Comparison of ENCODE assay signal across 15 cellular contexts in genomic region chr18:73232933-73233332, GRCh38.
DNase-seq lines count a peak whose midpoint lies in the region; ATAC-seq and TF ChIP-seq lines count a peak whose summit lies in the region.
"Had no signal": no experiment of that assay in that cellular context is flagged by ENCODE, and none has a peak within 500 bp of the region (broad histone marks: within the 10 kb centered on the region; RNA-seq: fewer than 3 reads in every experiment).

No MANE protein-coding gene starts in this region.

- H3K4me1 Mint-ChIP-seq in chondrocyte (ENCODE audit: low read depth), result peaks cover 11% of the 10 kb centered on the region
- no peaks in the 10 kb centered on the region for H3K4me1 Mint-ChIP-seq in CD8-positive, alpha-beta memory T cell
- H3K4me1 Mint-ChIP-seq: brain had no signal

- no peak overlapping the region for H3K4me3 Mint-ChIP-seq in chondrocyte (ENCODE audit: unreplicated experiment)
- H3K4me3 Mint-ChIP-seq in CD8-positive, alpha-beta memory T cell, result no peak overlapping the region
- H3K4me3 Mint-ChIP-seq: activated T-helper 1 cell treated with anti-CD3 and anti-CD28 coated beads, Interleukin-12 subunit alpha, Interleukin-12 subunit beta, Interleukin-2, Interleukin-4 antibody, amounts not matched to agents 30 ng/mL and 10 ng/mL and 1 ng/mL, durations not matched to agents 14 hours and 24 hours and 36 hours; brain had no signal

- CTCF ChIA-PET in CD8-positive, alpha-beta memory T cell (lab: Charles Lee), result no interaction called here

- H3K9ac ChIP-seq in BLaER1, result no peak overlapping the region

- ATAC-seq in GM19025 (IDR thresholded peaks at IDR 0.05; ENCODE audit: low read depth, unreplicated experiment) (peak; percentile 49), HG02571 (IDR thresholded peaks at IDR 0.05; ENCODE audit: unreplicated experiment) (peak; percentile 45), HG03439 (IDR thresholded peaks at IDR 0.05; ENCODE audit: unreplicated experiment) (peak; percentile 60)

- H4K20me1 ChIP-seq in BLaER1, result no peaks in the 10 kb centered on the region

- peaks cover 28% of the 10 kb centered on the region for H3K4me1 ChIP-seq in BLaER1
- no peaks in the 10 kb centered on the region for H3K4me1 ChIP-seq in CD8-positive, alpha-beta memory T cell (ENCODE audit: insufficient read depth, low read length)
- H3K4me1 ChIP-seq: left ventricle myocardium inferior, SJSA1, transverse colon had no signal

- no peaks in the 10 kb centered on the region for H3K9me3 ChIP-seq in BLaER1
- no peaks in the 10 kb centered on the region for H3K9me3 ChIP-seq in CD8-positive, alpha-beta memory T cell (ENCODE audit: low read length)
- H3K9me3 ChIP-seq: left ventricle myocardium inferior, SJSA1, transverse colon had no signal

- DNase-seq in Ammon's horn (ENCODE audit: low spot score) (no peak), chondrocyte (ENCODE audit: low spot score) (no peak), GM19240 (ENCODE audit: insufficient read length, low spot score) (no peak)
- DNase-seq in CD8-positive, alpha-beta memory T cell, result no peak
- DNase-seq: DMS79, left ventricle myocardium inferior, NCI-H510A, transverse colon had no signal

- no peaks in the 10 kb centered on the region for H3K36me3 ChIP-seq in BLaER1
- no peaks in the 10 kb centered on the region for H3K36me3 ChIP-seq in CD8-positive, alpha-beta memory T cell (ENCODE audit: insufficient read depth, low read length)
- H3K36me3 ChIP-seq: left ventricle myocardium inferior, SJSA1, transverse colon had no signal

- H3K36me3 Mint-ChIP-seq in chondrocyte (ENCODE audit: low read depth), result no peaks in the 10 kb centered on the region
- no peaks in the 10 kb centered on the region for H3K36me3 Mint-ChIP-seq in CD8-positive, alpha-beta memory T cell
- H3K36me3 Mint-ChIP-seq: brain had no signal

- no peak overlapping the region for H3K27ac Mint-ChIP-seq in chondrocyte (ENCODE audit: unreplicated experiment)
- H3K27ac Mint-ChIP-seq in CD8-positive, alpha-beta memory T cell, result no peak overlapping the region
- H3K27ac Mint-ChIP-seq: activated T-helper 1 cell treated with anti-CD3 and anti-CD28 coated beads, Interleukin-12 subunit alpha, Interleukin-12 subunit beta, Interleukin-2, Interleukin-4 antibody, amounts not matched to agents 30 ng/mL and 10 ng/mL and 1 ng/mL, durations not matched to agents 14 hours and 24 hours and 36 hours; brain had no signal

- no peak for TF ChIP-seq CTCF in chondrocyte (IDR thresholded peaks at IDR 0.05)

- no peaks in the 10 kb centered on the region for H3K27me3 Mint-ChIP-seq in chondrocyte (ENCODE audit: low read depth)
- H3K27me3 Mint-ChIP-seq in CD8-positive, alpha-beta memory T cell, result no peaks in the 10 kb centered on the region
- H3K27me3 Mint-ChIP-seq: brain had no signal

- H3K27ac ChIP-seq in BLaER1, result peak overlapping the region; percentile 61
- H3K27ac ChIP-seq in CD8-positive, alpha-beta memory T cell (ENCODE audit: low read depth, low read length), result no peak overlapping the region
- H3K27ac ChIP-seq: left ventricle myocardium inferior, SJSA1, transverse colon had no signal

- no peak overlapping the region for H3K4me3 ChIP-seq in BLaER1
- no peak overlapping the region for H3K4me3 ChIP-seq in CD8-positive, alpha-beta memory T cell (ENCODE audit: low read length)
- H3K4me3 ChIP-seq: left ventricle myocardium inferior, SJSA1, transverse colon had no signal

- H3K27me3 ChIP-seq in BLaER1, result no peaks in the 10 kb centered on the region
- no peaks in the 10 kb centered on the region for H3K27me3 ChIP-seq in CD8-positive, alpha-beta memory T cell (ENCODE audit: insufficient read depth, low read length, poor library complexity, severe bottlenecking)
- H3K27me3 ChIP-seq: SJSA1, transverse colon had no signal

- H3K4me2 ChIP-seq in BLaER1, result peak overlapping the region; percentile 54

- POLR2A ChIA-PET in CD8-positive, alpha-beta memory T cell (lab: Charles Lee), result no interaction called here

- H3K9me3 Mint-ChIP-seq in chondrocyte (ENCODE audit: low read depth), result no peaks in the 10 kb centered on the region
- H3K9me3 Mint-ChIP-seq in CD8-positive, alpha-beta memory T cell, result peaks cover 0 to 13% (median 8%) of the 10 kb centered on the region in 5 donors
- H3K9me3 Mint-ChIP-seq: activated T-helper 1 cell treated with anti-CD3 and anti-CD28 coated beads, Interleukin-12 subunit alpha, Interleukin-12 subunit beta, Interleukin-2, Interleukin-4 antibody, amounts not matched to agents 30 ng/mL and 10 ng/mL and 1 ng/mL, durations not matched to agents 14 hours and 24 hours and 36 hours; brain had no signal
